In genomic region chr3:165749241-165749640, GRCh38 we compare ENCODE assay signal across 23 cellular contexts.
DNase-seq lines count a peak whose midpoint lies in the region; ATAC-seq and TF ChIP-seq lines count a peak whose summit lies in the region.
"Had no signal": no experiment of that assay in that cellular context is flagged by ENCODE, and none has a peak within 500 bp of the region (broad histone marks: within the 10 kb centered on the region; RNA-seq: fewer than 3 reads in every experiment).

No MANE protein-coding gene starts in this region.

- TF ChIP-seq EP300 in esophagus muscularis mucosa (IDR thresholded peaks at IDR 0.05), result no peak

- no peaks in the 10 kb centered on the region for H3K9me3 Mint-ChIP-seq in MCF 10A (ENCODE audit: unreplicated experiment)

- BruUV-seq in MCF 10A (replicated peaks; lab: Mats Ljungman, UMichigan) (no TSS peak), mammary epithelial cell (replicated peaks; lab: Mats Ljungman, UMichigan) (no TSS peak)

- no peak overlapping the region for H3K4me3 ChIP-seq in mammary epithelial cell (replicated peaks in 1 of 3; ENCODE audit: insufficient read depth in 1 of 3, low read depth in 2 of 3, low read length in 3 of 3)
- H3K4me3 ChIP-seq in esophagus muscularis mucosa, result no peak overlapping the region
- H3K4me3 ChIP-seq: A549; BLaER1 treated with 17β-estradiol and CSF1 and Interleukin-3, amounts not matched to agents 10 nM and 100 nM; GM23338; HAP-1 had no signal

- no peaks in the 10 kb centered on the region for H3K36me3 ChIP-seq in mammary epithelial cell (ENCODE audit: insufficient read depth, low read length)
- H3K36me3 ChIP-seq in esophagus muscularis mucosa, result no peaks in the 10 kb centered on the region
- H3K36me3 ChIP-seq: BE2C; BLaER1 treated with 17β-estradiol and CSF1 and Interleukin-3, amounts not matched to agents 10 nM and 100 nM; HAP-1 had no signal

- no peaks in the 10 kb centered on the region for H3K27me3 Mint-ChIP-seq in MCF 10A (ENCODE audit: insufficient read depth, unreplicated experiment)
- H3K27me3 Mint-ChIP-seq: CD4-positive, alpha-beta T cell; CD8-positive, alpha-beta memory T cell had no signal

- H2AFZ ChIP-seq in mammary epithelial cell (ENCODE audit: low read depth, low read length), result no peak overlapping the region
- H2AFZ ChIP-seq: GM23338 had no signal

- WGBS in mammary epithelial cell (ENCODE audit: low coverage, missing lambda C conversion rate), result 94% methylated on average over 2 of the region's 2 CpGs
- 86% methylated on average over 2 of the region's 2 CpGs for WGBS in esophagus muscularis mucosa

- TF ChIP-seq CTCF in MCF 10A (IDR thresholded peaks at IDR 0.05; ENCODE audit: unreplicated experiment) (no peak), mammary epithelial cell (conservative IDR thresholded peaks at IDR 0.05 in 1 of 2, IDR thresholded peaks at IDR 0.05 in 1 of 2; ENCODE audit: extremely low read depth in 1 of 2, insufficient read depth in 1 of 2, low read depth in 1 of 2, low read length in 2 of 2) (no peak), esophagus muscularis mucosa (IDR thresholded peaks at IDR 0.05) (no peak)

- no peaks in the 10 kb centered on the region for H4K20me1 ChIP-seq in mammary epithelial cell (ENCODE audit: insufficient read depth, low read length)
- H4K20me1 ChIP-seq: BLaER1 treated with 17β-estradiol and CSF1 and Interleukin-3, amounts not matched to agents 10 nM and 100 nM had no signal

- DNase-seq in MCF 10A (ENCODE audit: unreplicated experiment) (no peak), mammary epithelial cell (no peak), RPMI8226 (peak; percentile 86), esophagus muscularis mucosa (ENCODE audit: extremely low spot score) (no peak), NCI-H1105 (lab: John Stamatoyannopoulos, UW) (no peak), H4 (ENCODE audit: low spot score) (no peak)
- DNase-seq: 8988T; ACHN; AML-193; BE2C; CD4-positive, alpha-beta T cell; CD8-positive, alpha-beta memory T cell; DMS 273 treated with DMSO at 0.1 percent for 48 hours; DMS79; EL; GDM1; HFFc6 had no signal

- CTCF ChIA-PET in MCF 10A (lab: Yijun Ruan, JAX) (no interaction called here), mammary epithelial cell (lab: Charles Lee; ENCODE audit: low non-redundant PET) (no interaction called here)

- POLR2A ChIA-PET in MCF 10A (lab: Yijun Ruan, JAX), result interaction anchor here (0.7 kb wide), 1 partner anchor 17 kb away, joined by 4 read pairs; no protein-coding TSS in a partner anchor

- H3K4me1 ChIP-seq in mammary epithelial cell (ENCODE audit: insufficient read depth, low read length) (no peaks in the 10 kb centered on the region), esophagus muscularis mucosa (peaks cover 0 to 16% (median 9%) of the 10 kb centered on the region in 4 donors)
- H3K4me1 ChIP-seq: A549; BE2C; BLaER1 treated with 17β-estradiol and CSF1 and Interleukin-3, amounts not matched to agents 10 nM and 100 nM; HAP-1 had no signal

- ATAC-seq in HG03097 (IDR thresholded peaks at IDR 0.05; ENCODE audit: low FRiP score, unreplicated experiment), result no peak
- ATAC-seq: A549, GM23338 had no signal

- H3K4me1 Mint-ChIP-seq in MCF 10A (ENCODE audit: insufficient read depth, unreplicated experiment), result peaks cover 12% of the 10 kb centered on the region
- H3K4me1 Mint-ChIP-seq: CD14-positive monocyte; CD8-positive, alpha-beta memory T cell; GM23338 had no signal

- in situ Hi-C loops in mammary epithelial cell (cut with MboI; ENCODE audit: low sequenced_read_pairs in 2 of 2), result no loop called here

- no peaks in the 10 kb centered on the region for H3K79me2 ChIP-seq in mammary epithelial cell (ENCODE audit: insufficient read depth, low read length)

- no peak overlapping the region for H3K9ac ChIP-seq in mammary epithelial cell (ENCODE audit: insufficient read depth, low read length)
- H3K9ac ChIP-seq: BLaER1 treated with 17β-estradiol and CSF1 and Interleukin-3, amounts not matched to agents 10 nM and 100 nM had no signal

- no peaks in the 10 kb centered on the region for H3K36me3 Mint-ChIP-seq in MCF 10A (ENCODE audit: insufficient read depth, unreplicated experiment)
- H3K36me3 Mint-ChIP-seq: CD14-positive monocyte; CD8-positive, alpha-beta memory T cell had no signal

- H3K27me3 ChIP-seq in mammary epithelial cell (ENCODE audit: insufficient read depth, low read length), result peaks cover 2% of the 10 kb centered on the region
- H3K27me3 ChIP-seq in esophagus muscularis mucosa, result no peaks in the 10 kb centered on the region
- H3K27me3 ChIP-seq: BE2C; BLaER1 treated with 17β-estradiol and CSF1 and Interleukin-3, amounts not matched to agents 10 nM and 100 nM had no signal

- no peak for TF ChIP-seq POLR2A in esophagus muscularis mucosa (IDR thresholded peaks at IDR 0.05; ENCODE audit: low read depth)

- H3K27ac ChIP-seq in mammary epithelial cell (ENCODE audit: insufficient read depth, low read depth, low read length), result no peak overlapping the region
- H3K27ac ChIP-seq in esophagus muscularis mucosa (replicated peaks in 1 of 4), result peak overlapping the region in 3 of 4 donors; percentile 65 to 70 (median 70)
- H3K27ac ChIP-seq: A549; BLaER1 treated with 17β-estradiol and CSF1 and Interleukin-3, amounts not matched to agents 10 nM and 100 nM had no signal

- intact Hi-C loops in MCF 10A (cut with micrococcal nuclease) (no loop called here), mammary epithelial cell (cut with micrococcal nuclease) (no loop called here), esophagus muscularis mucosa (cut with DNase I) (no loop called here)

- H3K9me3 ChIP-seq in mammary epithelial cell (replicated peaks; ENCODE audit: insufficient read depth, low read length) (no peaks in the 10 kb centered on the region), esophagus muscularis mucosa (no peaks in the 10 kb centered on the region)
- H3K9me3 ChIP-seq: A549; BE2C; BLaER1 treated with 17β-estradiol and CSF1 and Interleukin-3, amounts not matched to agents 10 nM and 100 nM; HAP-1 had no signal

- no peak overlapping the region for H3K4me2 ChIP-seq in mammary epithelial cell (ENCODE audit: insufficient read depth, low read depth, low read length)
- H3K4me2 ChIP-seq: A549; BLaER1 treated with 17β-estradiol and CSF1 and Interleukin-3, amounts not matched to agents 10 nM and 100 nM; GM23338 had no signal

- peak overlapping the region; percentile 7 for H3K27ac Mint-ChIP-seq in MCF 10A (ENCODE audit: low read depth, unreplicated experiment)
- H3K27ac Mint-ChIP-seq: CD14-positive monocyte; CD4-positive, alpha-beta T cell; CD8-positive, alpha-beta memory T cell; GM23338; HFFc6 had no signal

- no peak overlapping the region for H3K4me3 Mint-ChIP-seq in MCF 10A (ENCODE audit: unreplicated experiment)
- H3K4me3 Mint-ChIP-seq: CD14-positive monocyte; CD4-positive, alpha-beta T cell; CD8-positive, alpha-beta memory T cell; GM23338; HFFc6 had no signal

- dilution Hi-C loops in mammary epithelial cell (cut with HindIII; ENCODE audit: low sequenced_read_pairs), result no loop called here
